Comparison of ENCODE assay signal across 1 cellular context in genomic region chr13:97231832-97232201, GRCh38.
TF ChIP-seq lines count a peak whose summit lies in the region.

No MANE protein-coding gene starts in this region.

TF ChIP-seq in HepG2, 621 proteins besides CTCF, POLR2A, EP300 and RAD21:
- TF ChIP-seq GPBP1L1 (CRISPR knock-in tag; IDR thresholded peaks at IDR 0.05): no peak
- no peak for TF ChIP-seq ZNF280B (CRISPR knock-in tag; IDR thresholded peaks at IDR 0.05; ENCODE audit: borderline replicate concordance)
- no peak for TF ChIP-seq CEBPZ (IDR thresholded peaks at IDR 0.05; ENCODE audit: low read length)
- TF ChIP-seq ATF6 (CRISPR knock-in tag; conservative IDR thresholded peaks at IDR 0.05): no peak
- no peak for TF ChIP-seq ZNF24 (IDR thresholded peaks at IDR 0.05)
- no peak for TF ChIP-seq ZNF17 (CRISPR knock-in tag; IDR thresholded peaks at IDR 0.05)
- no peak for TF ChIP-seq HMGA1 (CRISPR knock-in tag; conservative IDR thresholded peaks at IDR 0.05)
- no peak for TF ChIP-seq ZNF776 (CRISPR knock-in tag; IDR thresholded peaks at IDR 0.05)
- no peak for TF ChIP-seq POGK (CRISPR knock-in tag; conservative IDR thresholded peaks at IDR 0.05)
- TF ChIP-seq RCOR2 (CRISPR knock-in tag; IDR thresholded peaks at IDR 0.05): no peak
- no peak for TF ChIP-seq HOXA5 (CRISPR knock-in tag; IDR thresholded peaks at IDR 0.05)
- TF ChIP-seq ZNF205 (CRISPR knock-in tag; IDR thresholded peaks at IDR 0.05): no peak
- no peak for TF ChIP-seq STAT6 (CRISPR knock-in tag; IDR thresholded peaks at IDR 0.05; ENCODE audit: borderline replicate concordance)
- no peak for TF ChIP-seq RARA (CRISPR knock-in tag; IDR thresholded peaks at IDR 0.05)
- no peak for TF ChIP-seq ZBTB33 (CRISPR knock-in tag; IDR thresholded peaks at IDR 0.05)
- no peak for TF ChIP-seq RNF2 (conservative IDR thresholded peaks at IDR 0.05; ENCODE audit: low read depth)
